ENCODE assay signal across 24 cellular contexts in the genomic region with DNA sequence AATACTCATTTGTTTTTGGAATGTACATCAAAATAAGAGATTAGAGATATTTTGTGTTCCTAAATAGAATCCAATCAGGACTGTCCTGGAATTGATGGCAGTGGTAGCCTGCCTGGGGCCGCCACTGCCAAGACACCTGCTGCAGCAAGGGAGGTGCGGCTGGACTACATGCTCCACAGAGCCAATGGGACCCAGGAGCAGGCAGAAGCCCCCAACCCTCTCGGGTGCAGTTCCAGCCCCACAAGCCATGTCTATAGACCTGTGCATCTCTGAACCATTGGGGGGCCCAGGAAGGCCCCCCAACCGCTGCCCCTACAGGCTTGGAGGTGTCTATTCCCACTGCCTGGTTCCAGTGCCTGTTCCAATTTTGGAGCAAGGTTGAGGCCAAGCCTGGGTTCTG.
"Had no signal": no experiment of that assay in that cellular context is flagged by ENCODE, and none has a peak within 500 bp of the region (broad histone marks: within the 10 kb centered on the region; RNA-seq: fewer than 3 reads in every experiment).

No MANE protein-coding gene starts in this region.

- ATAC-seq: effector memory CD8-positive, alpha-beta T cell; esophagus mucosa; foreskin keratinocyte; gastrocnemius medialis; gastroesophageal sphincter; heart left ventricle had no signal

- H3K4me3 ChIP-seq: colonic mucosa, coronary artery, dorsolateral prefrontal cortex, esophagus muscularis mucosa, esophagus squamous epithelium, gastrocnemius medialis, gastroesophageal sphincter, heart left ventricle had no signal

- DNase-seq: colonic mucosa; cortex of kidney; dermis blood vessel endothelial cell; dorsolateral prefrontal cortex; effector CD4-positive, alpha-beta T cell; effector CD8-positive, alpha-beta T cell; effector memory CD4-positive, alpha-beta T cell; effector memory CD8-positive, alpha-beta T cell; endodermal cell; erythroblast; esophagus squamous epithelium; foreskin fibroblast; foreskin keratinocyte; foreskin melanocyte; gastrocnemius medialis; glutamatergic neuron; head of caudate nucleus; heart left ventricle had no signal

- H3K27ac Mint-ChIP-seq: dendritic cell treated with granulocyte-macrophage colony-stimulating factor and Interleukin-4, amounts not matched to agents 40 ng/mL and 50 ng/mL, for 4 days; effector memory CD8-positive, alpha-beta T cell; endodermal cell had no signal

- H3K9me3 ChIP-seq: colonic mucosa, esophagus muscularis mucosa, gastrocnemius medialis, gastroesophageal sphincter had no signal

- H3K4me3 Mint-ChIP-seq: dendritic cell treated with granulocyte-macrophage colony-stimulating factor and Interleukin-4, amounts not matched to agents 40 ng/mL and 50 ng/mL, for 4 days; effector memory CD8-positive, alpha-beta T cell; endodermal cell had no signal

- H3K27me3 ChIP-seq: colonic mucosa, esophagus muscularis mucosa, esophagus squamous epithelium, foreskin keratinocyte, gastrocnemius medialis, gastroesophageal sphincter, heart left ventricle had no signal

- H3K4me1 ChIP-seq: colonic mucosa, esophagus muscularis mucosa, esophagus squamous epithelium, foreskin keratinocyte, gastrocnemius medialis, gastroesophageal sphincter, heart left ventricle had no signal

- H3K27me3 Mint-ChIP-seq: dendritic cell treated with granulocyte-macrophage colony-stimulating factor and Interleukin-4, amounts not matched to agents 40 ng/mL and 50 ng/mL, for 4 days; effector memory CD8-positive, alpha-beta T cell had no signal

- H3K9me3 Mint-ChIP-seq: dendritic cell treated with granulocyte-macrophage colony-stimulating factor and Interleukin-4, amounts not matched to agents 40 ng/mL and 50 ng/mL, for 4 days; effector memory CD8-positive, alpha-beta T cell; endodermal cell had no signal

- H3K36me3 ChIP-seq: colonic mucosa, esophagus muscularis mucosa, esophagus squamous epithelium, gastrocnemius medialis, gastroesophageal sphincter, heart left ventricle had no signal

- H3K27ac ChIP-seq: colonic mucosa, coronary artery, dorsolateral prefrontal cortex, epithelial cell of prostate, esophagus muscularis mucosa, esophagus squamous epithelium, foreskin keratinocyte, gastrocnemius medialis, gastroesophageal sphincter, heart left ventricle had no signal
